In the genomic region with DNA sequence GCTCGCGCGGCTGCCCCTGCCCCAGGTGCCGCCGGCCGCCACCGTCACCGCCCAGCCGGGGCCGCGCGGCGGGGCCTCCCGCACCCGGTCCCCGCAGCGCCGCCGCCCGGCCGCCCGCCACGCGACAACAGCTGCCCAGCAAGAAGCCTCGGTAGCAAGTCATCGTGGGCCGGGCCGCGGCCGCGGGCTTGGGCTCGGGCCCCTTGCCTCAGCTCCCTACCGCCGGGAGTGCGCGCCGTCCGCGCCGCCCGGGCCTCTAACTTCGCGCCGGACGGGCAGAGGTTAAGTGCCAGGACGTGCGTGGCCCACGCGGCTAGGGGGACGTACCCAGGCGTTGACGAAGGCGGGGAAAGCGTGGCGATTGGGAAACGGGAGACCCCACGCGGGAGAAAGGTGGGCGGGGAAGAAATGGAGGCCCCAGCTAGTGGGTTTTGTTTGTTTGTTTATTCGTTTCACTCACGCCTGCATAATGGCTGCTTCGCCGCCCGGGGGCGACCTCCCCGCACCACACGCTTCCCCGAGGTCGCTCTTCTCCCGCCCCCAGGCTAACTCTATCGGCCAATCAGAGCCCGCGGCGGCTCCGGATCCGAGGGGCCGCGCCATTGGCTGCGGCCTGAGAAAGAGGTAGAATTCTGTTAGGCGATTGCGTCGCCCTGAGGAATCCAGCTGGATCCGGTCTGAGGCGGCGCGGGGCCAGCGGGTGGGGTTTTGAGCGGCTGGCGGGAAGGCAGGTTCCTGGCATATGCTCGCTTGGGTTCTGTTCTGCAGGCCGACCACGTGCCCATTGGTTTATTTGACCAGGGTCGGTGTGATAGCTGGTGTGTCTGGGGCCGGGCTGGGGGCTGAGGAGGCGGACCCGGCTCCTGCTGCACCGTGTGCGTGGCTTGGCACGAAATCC, we compare ENCODE assay signal across 8 cellular contexts. TPM values are rescaled to one million over a fixed set of nuclear protein-coding genes. Genes with fewer than 3 reads are reported as not detected.
A peak's percentile ranks its signal among the peaks of the same experiment; 100 is the strongest.
DNase-seq lines count a peak whose midpoint lies in the region; ATAC-seq, FAIRE-seq and TF ChIP-seq lines count a peak whose summit lies in the region.

A gene with protein sequence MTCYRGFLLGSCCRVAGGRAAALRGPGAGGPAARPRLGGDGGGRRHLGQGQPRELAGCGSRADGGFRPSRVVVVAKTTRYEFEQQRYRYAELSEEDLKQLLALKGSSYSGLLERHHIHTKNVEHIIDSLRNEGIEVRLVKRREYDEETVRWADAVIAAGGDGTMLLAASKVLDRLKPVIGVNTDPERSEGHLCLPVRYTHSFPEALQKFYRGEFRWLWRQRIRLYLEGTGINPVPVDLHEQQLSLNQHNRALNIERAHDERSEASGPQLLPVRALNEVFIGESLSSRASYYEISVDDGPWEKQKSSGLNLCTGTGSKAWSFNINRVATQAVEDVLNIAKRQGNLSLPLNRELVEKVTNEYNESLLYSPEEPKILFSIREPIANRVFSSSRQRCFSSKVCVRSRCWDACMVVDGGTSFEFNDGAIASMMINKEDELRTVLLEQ (minus strand): TSS at position 290 of the 898 bp plus-strand sequence. CDS start 127 bp downstream, at position 163.

- peak; percentile 93 to 94 for ATAC-seq in natural killer cell treated with Interleukin-12 subunit alpha and Interleukin-12 subunit beta and Interleukin-15 and Interleukin-18, amount 100 ng/mL, for 72 hours
- peak; percentile 91 for ATAC-seq in stimulated activated naive CD8-positive, alpha-beta T cell treated with anti-CD3 and anti-CD28 coated beads, Interleukin-15, Interleukin-2, amounts not matched to agents 100 U/mL and 50 U/mL, for 24 hours

- peak within 1 kb of the TSS; percentile 19 for H2AFZ ChIP-seq in H9 (ENCODE audit: low read length)

- no peak within 1 kb of the TSS for H3T11ph ChIP-seq in H9 (ENCODE audit: low read length)

- peaks cover 16% of the 10 kb centered on the region for H3K27me3 Mint-ChIP-seq in H9 (ENCODE audit: low read depth)
- H3K27me3 Mint-ChIP-seq in natural killer cell treated with Interleukin-12 subunit alpha and Interleukin-12 subunit beta and Interleukin-15 and Interleukin-18, amount 100 ng/mL, for 72 hours, result no peaks in the 10 kb centered on the region

- H2BK12ac ChIP-seq in H9 (ENCODE audit: insufficient read length, low read depth, low read length), result no peak within 1 kb of the TSS

- H3K4me2 ChIP-seq in H9 (ENCODE audit: insufficient read depth, insufficient read length, low read length), result peak within 1 kb of the TSS; percentile 35

- H3K56ac ChIP-seq in H9 (ENCODE audit: insufficient read length, low read depth, low read length), result no peak within 1 kb of the TSS

- peaks cover 6 to 12% of the 10 kb centered on the region in 2 experiments; a peak in 3 of 5 replicates for H3K9me3 Mint-ChIP-seq in H9
- H3K9me3 Mint-ChIP-seq in natural killer cell treated with Interleukin-12 subunit alpha and Interleukin-12 subunit beta and Interleukin-15 and Interleukin-18, amount 100 ng/mL, for 72 hours, result no peaks in the 10 kb centered on the region

- H2BK120ac ChIP-seq in H9 (ENCODE audit: low read depth, low read length, poor library complexity, severe bottlenecking), result no peak within 1 kb of the TSS

- FAIRE-seq in G401.6 (lab: Jason Lieb, UNC), result peak; percentile 99

- H3K9me3 ChIP-seq in H9 (ENCODE audit: control insufficient read depth, low read depth, low read length), result no peaks in the 10 kb centered on the region

- no peaks in the 10 kb centered on the region for H3K4me1 ChIP-seq in H9 (ENCODE audit: insufficient read depth, low read length)

- H3K4me3 Mint-ChIP-seq in H9, result peak within 1 kb of the TSS; percentile 83 to 87
- peak within 1 kb of the TSS; percentile 86 for H3K4me3 Mint-ChIP-seq in natural killer cell treated with Interleukin-12 subunit alpha and Interleukin-12 subunit beta and Interleukin-15 and Interleukin-18, amount 100 ng/mL, for 72 hours

- H3K36me3 Mint-ChIP-seq in H9 (ENCODE audit: insufficient read depth in 1 of 3, low read depth in 3 of 3), result peaks cover 0 to 16% (median 2%) of the 10 kb centered on the region in 3 experiments; a peak in 3 of 7 replicates
- no peaks in the 10 kb centered on the region for H3K36me3 Mint-ChIP-seq in natural killer cell treated with Interleukin-12 subunit alpha and Interleukin-12 subunit beta and Interleukin-15 and Interleukin-18, amount 100 ng/mL, for 72 hours

- peak; percentile 97 for DNase-seq in H9
- peak; percentile 98 for DNase-seq in M059J (ENCODE audit: low read depth)
- DNase-seq in SHP77 (lab: John Stamatoyannopoulos, UW), result peak; percentile 97 to 99
- peak; percentile 89 for DNase-seq in activated effector memory CD4-positive, alpha-beta T cell treated with Interleukin-2 at 50 U/mL for 16 hours
- peak; percentile 97 for DNase-seq in fibroblast of pulmonary artery (ENCODE audit: low read depth)
- DNase-seq in natural killer cell treated with Interleukin-12 subunit alpha and Interleukin-12 subunit beta and Interleukin-15 and Interleukin-18, amount 100 ng/mL, for 72 hours (ENCODE audit: low spot score), result peak; percentile 94
- DNase-seq in stimulated activated naive CD8-positive, alpha-beta T cell treated with anti-CD3 and anti-CD28 coated beads, Interleukin-15, Interleukin-2, amounts not matched to agents 100 U/mL and 50 U/mL, for 24 hours, result peak; percentile 92

- H3K14ac ChIP-seq in H9 (ENCODE audit: insufficient read depth, low read length), result peak within 1 kb of the TSS; percentile 96

- H3K27ac Mint-ChIP-seq in H9, result peak within 1 kb of the TSS; percentile 59 to 98 (median 95); a peak in 6 of 7 replicates
- peak within 1 kb of the TSS; percentile 87 to 94 for H3K27ac Mint-ChIP-seq in natural killer cell treated with Interleukin-12 subunit alpha and Interleukin-12 subunit beta and Interleukin-15 and Interleukin-18, amount 100 ng/mL, for 72 hours

- H3K4ac ChIP-seq in H9 (ENCODE audit: low read depth, low read length), result no peak within 1 kb of the TSS; the same call in 1 of the 2 replicates

- no peak within 1 kb of the TSS for H3K23ac ChIP-seq in H9 (ENCODE audit: insufficient read length, low read depth, low read length)

- no peak within 1 kb of the TSS for H4K91ac ChIP-seq in H9 (ENCODE audit: insufficient read length, low read depth, low read length)

- H2BK20ac ChIP-seq in H9 (ENCODE audit: low read depth, low read length, poor library complexity, severe bottlenecking), result no peak within 1 kb of the TSS

- H3K27ac ChIP-seq in H9 (ENCODE audit: insufficient read length, low read depth, low read length), result no peak within 1 kb of the TSS

- H3K79me1 ChIP-seq in H9 (ENCODE audit: insufficient read depth, low read depth, low read length, poor library complexity, severe bottlenecking), result no peaks in the 10 kb centered on the region

- peak within 1 kb of the TSS; percentile 98 for H3K18ac ChIP-seq in H9 (ENCODE audit: insufficient read length, low read depth, low read length)

- no peak within 1 kb of the TSS for H2AK5ac ChIP-seq in H9 (ENCODE audit: insufficient read length, low read length)

- H4K20me1 ChIP-seq in H9 (ENCODE audit: control insufficient read depth, insufficient read depth, insufficient read length), result no peaks in the 10 kb centered on the region

- H3K27me3 ChIP-seq in H9 (ENCODE audit: insufficient read depth, low read length), result no peaks in the 10 kb centered on the region; the same call in 1 of the 2 replicates

- no peak within 1 kb of the TSS for H2BK15ac ChIP-seq in H9 (ENCODE audit: low read depth, low read length)

- peak; percentile 81 for TF ChIP-seq CTCF in H9 (conservative IDR thresholded peaks at IDR 0.05)
- peak; percentile 58 for TF ChIP-seq CTCF in fibroblast of pulmonary artery (IDR thresholded peaks at IDR 0.05; ENCODE audit: low read length, missing control alignments)

- H3K4me1 Mint-ChIP-seq in H9, result peaks cover 25 to 34% of the 10 kb centered on the region in 2 experiments
- peaks cover 23 to 39% of the 10 kb centered on the region in 2 donors for H3K4me1 Mint-ChIP-seq in natural killer cell treated with Interleukin-12 subunit alpha and Interleukin-12 subunit beta and Interleukin-15 and Interleukin-18, amount 100 ng/mL, for 72 hours (ENCODE audit: low read depth in 2 of 2)

- H3K4me3 ChIP-seq in fibroblast of pulmonary artery (replicated peaks; ENCODE audit: low read depth, low read length), result peak within 1 kb of the TSS; percentile 77

- no CpG with 5 or more reads among the region's 99 CpGs for WGBS in H9 (ENCODE audit: extremely low coverage, insufficient read length, low lambda C conversion rate)

- no peaks in the 10 kb centered on the region for H3K79me2 ChIP-seq in H9 (ENCODE audit: insufficient read depth, low read length)

- H2BK5ac ChIP-seq in H9 (ENCODE audit: insufficient read length, low read length), result no peak within 1 kb of the TSS

- H4K5ac ChIP-seq in H9 (ENCODE audit: insufficient read length, low read depth, low read length), result peak within 1 kb of the TSS; percentile 54

- H4K8ac ChIP-seq in H9 (replicated peaks; ENCODE audit: insufficient read length, low read depth, low read length), result no peak within 1 kb of the TSS

- no peaks in the 10 kb centered on the region for H3K23me2 ChIP-seq in H9 (ENCODE audit: insufficient read length, low read depth, low read length, poor library complexity, severe bottlenecking)

- peak within 1 kb of the TSS; percentile 89 for H3K9ac ChIP-seq in H9 (ENCODE audit: extremely low read depth, insufficient read length, low read length)

RNA-seq across cellular contexts. Expression of the gene that starts here (rescaled TPM):
- total RNA-seq in H9 (2021), result 12.2 and 12.4 TPM in 2 replicates
- total RNA-seq in M059J (2014; rRNA removed; shearing (Covaris generic)), result 26.1 and 36.4 TPM in 2 replicates
- 10 to 100 TPM; 13.1 to 19.6 TPM for total RNA-seq in natural killer cell treated with Interleukin-12 subunit alpha and Interleukin-12 subunit beta and Interleukin-15 and Interleukin-18, amount 100 ng/mL, for 72 hours
